Comparison of ENCODE assay signal across 2 cellular contexts in genomic region chr7:66529889-66530615, GRCh38.
TF ChIP-seq lines count a peak whose summit lies in the region.

No MANE protein-coding gene starts in this region.

TF ChIP-seq in K562, 482 proteins besides CTCF, POLR2A, EP300 and RAD21 (continued from another document):
- TF ChIP-seq, protein P1, sequence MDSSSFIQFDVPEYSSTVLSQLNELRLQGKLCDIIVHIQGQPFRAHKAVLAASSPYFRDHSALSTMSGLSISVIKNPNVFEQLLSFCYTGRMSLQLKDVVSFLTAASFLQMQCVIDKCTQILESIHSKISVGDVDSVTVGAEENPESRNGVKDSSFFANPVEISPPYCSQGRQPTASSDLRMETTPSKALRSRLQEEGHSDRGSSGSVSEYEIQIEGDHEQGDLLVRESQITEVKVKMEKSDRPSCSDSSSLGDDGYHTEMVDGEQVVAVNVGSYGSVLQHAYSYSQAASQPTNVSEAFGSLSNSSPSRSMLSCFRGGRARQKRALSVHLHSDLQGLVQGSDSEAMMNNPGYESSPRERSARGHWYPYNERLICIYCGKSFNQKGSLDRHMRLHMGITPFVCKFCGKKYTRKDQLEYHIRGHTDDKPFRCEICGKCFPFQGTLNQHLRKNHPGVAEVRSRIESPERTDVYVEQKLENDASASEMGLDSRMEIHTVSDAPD (CRISPR knock-in tag; IDR thresholded peaks at IDR 0.05) = no peak
- peak; percentile 96 for TF ChIP-seq RFX1 (IDR thresholded peaks at IDR 0.05)
- TF ChIP-seq TARDBP (IDR thresholded peaks at IDR 0.05) = no peak
- no peak for TF ChIP-seq ZNF644 (tag; IDR thresholded peaks at IDR 0.05; ENCODE audit: low read depth)
- TF ChIP-seq CSDE1 (IDR thresholded peaks at IDR 0.05) = peak in 1 of 2 experiments; percentile 71; a peak in 2 of 4 replicates
- no peak for TF ChIP-seq SMARCC2 (IDR thresholded peaks at IDR 0.05; ENCODE audit: low read depth)
- TF ChIP-seq POLR2G (IDR thresholded peaks at IDR 0.05; ENCODE audit: low read depth, low read length) = 0 out of 2 replicates have a peak, but pooled peaks have one; percentile 7
- peak; percentile 62; the same call in 1 of the 2 replicates for TF ChIP-seq BMI1 (IDR thresholded peaks at IDR 0.05; ENCODE audit: low read length)

TF ChIP-seq in HepG2, 621 proteins besides CTCF, POLR2A, EP300 and RAD21:
- TF ChIP-seq, protein P2, sequence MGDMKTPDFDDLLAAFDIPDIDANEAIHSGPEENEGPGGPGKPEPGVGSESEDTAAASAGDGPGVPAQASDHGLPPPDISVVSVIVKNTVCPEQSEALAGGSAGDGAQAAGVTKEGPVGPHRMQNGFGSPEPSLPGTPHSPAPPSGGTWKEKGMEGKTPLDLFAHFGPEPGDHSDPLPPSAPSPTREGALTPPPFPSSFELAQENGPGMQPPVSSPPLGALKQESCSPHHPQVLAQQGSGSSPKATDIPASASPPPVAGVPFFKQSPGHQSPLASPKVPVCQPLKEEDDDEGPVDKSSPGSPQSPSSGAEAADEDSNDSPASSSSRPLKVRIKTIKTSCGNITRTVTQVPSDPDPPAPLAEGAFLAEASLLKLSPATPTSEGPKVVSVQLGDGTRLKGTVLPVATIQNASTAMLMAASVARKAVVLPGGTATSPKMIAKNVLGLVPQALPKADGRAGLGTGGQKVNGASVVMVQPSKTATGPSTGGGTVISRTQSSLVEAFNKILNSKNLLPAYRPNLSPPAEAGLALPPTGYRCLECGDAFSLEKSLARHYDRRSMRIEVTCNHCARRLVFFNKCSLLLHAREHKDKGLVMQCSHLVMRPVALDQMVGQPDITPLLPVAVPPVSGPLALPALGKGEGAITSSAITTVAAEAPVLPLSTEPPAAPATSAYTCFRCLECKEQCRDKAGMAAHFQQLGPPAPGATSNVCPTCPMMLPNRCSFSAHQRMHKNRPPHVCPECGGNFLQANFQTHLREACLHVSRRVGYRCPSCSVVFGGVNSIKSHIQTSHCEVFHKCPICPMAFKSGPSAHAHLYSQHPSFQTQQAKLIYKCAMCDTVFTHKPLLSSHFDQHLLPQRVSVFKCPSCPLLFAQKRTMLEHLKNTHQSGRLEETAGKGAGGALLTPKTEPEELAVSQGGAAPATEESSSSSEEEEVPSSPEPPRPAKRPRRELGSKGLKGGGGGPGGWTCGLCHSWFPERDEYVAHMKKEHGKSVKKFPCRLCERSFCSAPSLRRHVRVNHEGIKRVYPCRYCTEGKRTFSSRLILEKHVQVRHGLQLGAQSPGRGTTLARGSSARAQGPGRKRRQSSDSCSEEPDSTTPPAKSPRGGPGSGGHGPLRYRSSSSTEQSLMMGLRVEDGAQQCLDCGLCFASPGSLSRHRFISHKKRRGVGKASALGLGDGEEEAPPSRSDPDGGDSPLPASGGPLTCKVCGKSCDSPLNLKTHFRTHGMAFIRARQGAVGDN (CRISPR knock-in tag; IDR thresholded peaks at IDR 0.05) = peak; percentile 55
- TF ChIP-seq ZNF547 (CRISPR knock-in tag; IDR thresholded peaks at IDR 0.05) = no peak
- no peak for TF ChIP-seq NFE2 (CRISPR knock-in tag; IDR thresholded peaks at IDR 0.05)
- no peak for TF ChIP-seq ZFP82 (CRISPR knock-in tag; IDR thresholded peaks at IDR 0.05; ENCODE audit: borderline replicate concordance)
- no peak for TF ChIP-seq BHLHE40 (IDR thresholded peaks at IDR 0.05; ENCODE audit: low read length)
- no peak for TF ChIP-seq SUZ12 (IDR thresholded peaks at IDR 0.05; ENCODE audit: low read depth, low read length)
- no peak for TF ChIP-seq ZNF782 (CRISPR knock-in tag; IDR thresholded peaks at IDR 0.05; ENCODE audit: borderline replicate concordance)
- TF ChIP-seq KLF15 (CRISPR knock-in tag; IDR thresholded peaks at IDR 0.05; ENCODE audit: borderline replicate concordance) = no peak
- peak; percentile 54; the same call in 1 of the 2 replicates for TF ChIP-seq RFX1 (IDR thresholded peaks at IDR 0.05)
- TF ChIP-seq, protein P3, sequence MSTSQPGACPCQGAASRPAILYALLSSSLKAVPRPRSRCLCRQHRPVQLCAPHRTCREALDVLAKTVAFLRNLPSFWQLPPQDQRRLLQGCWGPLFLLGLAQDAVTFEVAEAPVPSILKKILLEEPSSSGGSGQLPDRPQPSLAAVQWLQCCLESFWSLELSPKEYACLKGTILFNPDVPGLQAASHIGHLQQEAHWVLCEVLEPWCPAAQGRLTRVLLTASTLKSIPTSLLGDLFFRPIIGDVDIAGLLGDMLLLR (CRISPR knock-in tag; IDR thresholded peaks at IDR 0.05) = no peak
- no peak for TF ChIP-seq ARID4A (CRISPR knock-in tag; IDR thresholded peaks at IDR 0.05; ENCODE audit: borderline replicate concordance)
- TF ChIP-seq ZBTB38 (CRISPR knock-in tag; IDR thresholded peaks at IDR 0.05) = peak; percentile 93
